In genomic region chr9:111041902-111042301, GRCh38 we compare ENCODE assay signal across 25 cellular contexts. TPM values are rescaled to one million over a fixed set of nuclear protein-coding genes. Genes with fewer than 3 reads are reported as not detected.
"Had no signal": no experiment of that assay in that cellular context is flagged by ENCODE, and none has a peak within 500 bp of the region (broad histone marks: within the 10 kb centered on the region; RNA-seq: fewer than 3 reads in every experiment).

No MANE protein-coding gene starts in this region.

- DNase-seq: activated CD4-positive, alpha-beta T cell treated with anti-CD3 and anti-CD28 coated beads for 1 hour; activated CD8-positive, alpha-beta memory T cell treated with anti-CD3 and anti-CD28 coated beads for 24 hours; activated CD8-positive, alpha-beta memory T cell treated with anti-CD3 and anti-CD28 coated beads, Interleukin-2, amount 50 U/mL, for 4 hours; activated T-cell treated with anti-CD3 and anti-CD28 coated beads, Interleukin-2, amount 50 U/mL, for 24 hours; aorta; brain microvascular endothelial cell; colonic mucosa; dorsolateral prefrontal cortex; effector memory CD8-positive, alpha-beta T cell; gastrocnemius medialis; head of caudate nucleus; hypothalamus; posterior cingulate gyrus; small intestine; stimulated activated CD4-positive, alpha-beta T cell treated with anti-CD3 and anti-CD28 coated beads, Interleukin-2, amount 100 ng/mL, for 24 hours; stomach; T-helper 1 cell; WERI-Rb-1 had no signal

- H3K36me3 ChIP-seq: brain microvascular endothelial cell, colonic mucosa, esophagus muscularis mucosa, gastrocnemius medialis, stomach, WERI-Rb-1 had no signal

- H3K4me1 ChIP-seq: colonic mucosa, gastrocnemius medialis had no signal

- H3K27ac ChIP-seq: brain microvascular endothelial cell, colonic mucosa, esophagus muscularis mucosa, gastrocnemius medialis, stomach, WERI-Rb-1 had no signal

- ATAC-seq: activated naive CD4-positive, alpha-beta T cell treated with anti-CD3 and anti-CD28 coated beads, Interleukin-2, amount 50 U/mL, for 72 hours; activated T-helper 17 cell treated with anti-CD3 and anti-CD28 coated beads, Interleukin-2, amount 50 U/mL, for 72 hours; effector memory CD8-positive, alpha-beta T cell; gastrocnemius medialis; sciatic nerve; stimulated activated memory B cell treated with anti-CD40 and anti-IgM and Interleukin-4, amounts not matched to agents 10 μg/mL and 1 μg/mL and 100 μg/mL, for 72 hours had no signal

- FAIRE-seq: endothelial cell of umbilical vein, small intestine, TTC549 had no signal

- H3K4me3 ChIP-seq: colonic mucosa, dorsolateral prefrontal cortex, esophagus muscularis mucosa, gastrocnemius medialis, stomach had no signal

- H3K27me3 ChIP-seq: brain microvascular endothelial cell, colonic mucosa had no signal

- H3K9me3 ChIP-seq: colonic mucosa, gastrocnemius medialis had no signal

RNA-seq across cellular contexts. Expression of gene LPAR1, which starts 3.6 kb away (rescaled TPM):
- total RNA-seq: activated naive CD4-positive, alpha-beta T cell treated with anti-CD3 and anti-CD28 coated beads, Interleukin-2, amount 50 U/mL, for 72 hours; activated T-helper 17 cell treated with anti-CD3 and anti-CD28 coated beads, Interleukin-2, amount 50 U/mL, for 72 hours had no signal
